ENCODE assay signal across 1 cellular context in genomic region chr20:44404204-44405181, GRCh38.
TF ChIP-seq lines count a peak whose summit lies in the region.

No MANE protein-coding gene starts in this region.

TF ChIP-seq in HepG2, 621 proteins besides CTCF, POLR2A, EP300 and RAD21 (continued from another document and continues in another):
- TF ChIP-seq SNAPC4 (CRISPR knock-in tag; IDR thresholded peaks at IDR 0.05) (no peak), HOXA5 (CRISPR knock-in tag; IDR thresholded peaks at IDR 0.05) (no peak), ZSCAN5A (CRISPR knock-in tag; IDR thresholded peaks at IDR 0.05; ENCODE audit: borderline replicate concordance) (no peak), ZNF224 (CRISPR knock-in tag; IDR thresholded peaks at IDR 0.05) (no peak), HCFC1 (IDR thresholded peaks at IDR 0.05; ENCODE audit: low read depth, low read length) (no peak), HDAC2 (CRISPR knock-in tag; IDR thresholded peaks at IDR 0.05) (0 out of 2 replicates have a peak, but pooled peaks have one; percentile 5), ZNF318 (CRISPR knock-in tag; IDR thresholded peaks at IDR 0.05) (peak; percentile 90; the same call in 1 of the 2 replicates), ZNF780A (CRISPR knock-in tag; IDR thresholded peaks at IDR 0.05) (peak; percentile 82; the same call in 1 of the 2 replicates), ZNF451 (CRISPR knock-in tag; IDR thresholded peaks at IDR 0.05) (no peak), FOXO4 (CRISPR knock-in tag; conservative IDR thresholded peaks at IDR 0.05) (no peak), CENPT (CRISPR knock-in tag; IDR thresholded peaks at IDR 0.05; ENCODE audit: low read depth) (0 out of 2 replicates have a peak, but pooled peaks have one; percentile 37), HOXD1 (CRISPR knock-in tag; IDR thresholded peaks at IDR 0.05) (no peak), ZNF788 (CRISPR knock-in tag; IDR thresholded peaks at IDR 0.05; ENCODE audit: borderline replicate concordance) (peak; percentile 74), ZHX2 (IDR thresholded peaks at IDR 0.05; ENCODE audit: low read depth) (no peak), ZHX2 (CRISPR knock-in tag; IDR thresholded peaks at IDR 0.05; ENCODE audit: borderline replicate concordance) (no peak), RFX3 (CRISPR knock-in tag; IDR thresholded peaks at IDR 0.05) (no peak), PBX3 (CRISPR knock-in tag; IDR thresholded peaks at IDR 0.05; ENCODE audit: borderline replicate concordance) (no peak), NONO (IDR thresholded peaks at IDR 0.05) (peak; percentile 63; the same call in 1 of the 2 replicates), NONO (CRISPR knock-in tag; conservative IDR thresholded peaks at IDR 0.05) (peak; percentile 88), MLXIP (CRISPR knock-in tag; IDR thresholded peaks at IDR 0.05; ENCODE audit: borderline replicate concordance) (no peak), ZNF235 (CRISPR knock-in tag; IDR thresholded peaks at IDR 0.05; ENCODE audit: borderline replicate concordance) (peak; percentile 18; the same call in 1 of the 2 replicates)
